In the genomic region with DNA sequence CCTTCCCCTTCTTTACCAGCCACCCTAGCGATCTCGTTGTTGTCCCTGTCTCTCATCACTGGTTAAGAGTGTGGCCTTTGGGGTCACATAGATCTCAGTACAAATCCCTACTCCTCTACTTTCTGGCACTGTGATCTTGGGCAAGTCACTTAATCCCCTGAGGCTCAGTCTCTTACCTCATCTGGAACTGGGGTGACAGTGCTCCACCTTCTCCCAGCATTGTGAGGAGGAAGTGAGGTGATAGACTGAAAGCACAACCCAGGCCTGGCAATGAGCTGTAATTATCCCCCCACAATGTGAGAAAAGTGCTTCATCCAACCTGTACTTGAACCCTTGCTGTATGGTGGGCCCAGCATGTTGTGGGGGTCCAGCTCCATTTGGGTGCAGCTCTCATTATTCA, we compare ENCODE assay signal across 1 cellular context.
TF ChIP-seq lines count a peak whose summit lies in the region.

No MANE protein-coding gene starts in this region.

TF ChIP-seq in IMR-90, 13 proteins besides CTCF, POLR2A, EP300 and RAD21:
- TF ChIP-seq, protein P1, sequence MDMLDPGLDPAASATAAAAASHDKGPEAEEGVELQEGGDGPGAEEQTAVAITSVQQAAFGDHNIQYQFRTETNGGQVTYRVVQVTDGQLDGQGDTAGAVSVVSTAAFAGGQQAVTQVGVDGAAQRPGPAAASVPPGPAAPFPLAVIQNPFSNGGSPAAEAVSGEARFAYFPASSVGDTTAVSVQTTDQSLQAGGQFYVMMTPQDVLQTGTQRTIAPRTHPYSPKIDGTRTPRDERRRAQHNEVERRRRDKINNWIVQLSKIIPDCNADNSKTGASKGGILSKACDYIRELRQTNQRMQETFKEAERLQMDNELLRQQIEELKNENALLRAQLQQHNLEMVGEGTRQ (IDR thresholded peaks at IDR 0.05; ENCODE audit: low read depth, low read length), result no peak
- TF ChIP-seq NFE2L2 (IDR thresholded peaks at IDR 0.05; ENCODE audit: low read depth, low read length) (no peak), FOS (IDR thresholded peaks at IDR 0.05; ENCODE audit: low read depth, low read length) (no peak), RFX5 (IDR thresholded peaks at IDR 0.05; ENCODE audit: low read depth, low read length) (no peak), CHD1 (IDR thresholded peaks at IDR 0.05; ENCODE audit: low read depth, low read length) (no peak), BHLHE40 (IDR thresholded peaks at IDR 0.05; ENCODE audit: low read depth, low read length) (no peak), SMC3 (IDR thresholded peaks at IDR 0.05; ENCODE audit: low read depth, low read length) (no peak), MXI1 (IDR thresholded peaks at IDR 0.05; ENCODE audit: borderline replicate concordance, low read depth, low read length) (no peak)
- TF ChIP-seq, protein P2, sequence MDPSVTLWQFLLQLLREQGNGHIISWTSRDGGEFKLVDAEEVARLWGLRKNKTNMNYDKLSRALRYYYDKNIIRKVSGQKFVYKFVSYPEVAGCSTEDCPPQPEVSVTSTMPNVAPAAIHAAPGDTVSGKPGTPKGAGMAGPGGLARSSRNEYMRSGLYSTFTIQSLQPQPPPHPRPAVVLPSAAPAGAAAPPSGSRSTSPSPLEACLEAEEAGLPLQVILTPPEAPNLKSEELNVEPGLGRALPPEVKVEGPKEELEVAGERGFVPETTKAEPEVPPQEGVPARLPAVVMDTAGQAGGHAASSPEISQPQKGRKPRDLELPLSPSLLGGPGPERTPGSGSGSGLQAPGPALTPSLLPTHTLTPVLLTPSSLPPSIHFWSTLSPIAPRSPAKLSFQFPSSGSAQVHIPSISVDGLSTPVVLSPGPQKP (IDR thresholded peaks at IDR 0.05; ENCODE audit: borderline replicate concordance, low read depth, low read length), result no peak
